In the genomic region with DNA sequence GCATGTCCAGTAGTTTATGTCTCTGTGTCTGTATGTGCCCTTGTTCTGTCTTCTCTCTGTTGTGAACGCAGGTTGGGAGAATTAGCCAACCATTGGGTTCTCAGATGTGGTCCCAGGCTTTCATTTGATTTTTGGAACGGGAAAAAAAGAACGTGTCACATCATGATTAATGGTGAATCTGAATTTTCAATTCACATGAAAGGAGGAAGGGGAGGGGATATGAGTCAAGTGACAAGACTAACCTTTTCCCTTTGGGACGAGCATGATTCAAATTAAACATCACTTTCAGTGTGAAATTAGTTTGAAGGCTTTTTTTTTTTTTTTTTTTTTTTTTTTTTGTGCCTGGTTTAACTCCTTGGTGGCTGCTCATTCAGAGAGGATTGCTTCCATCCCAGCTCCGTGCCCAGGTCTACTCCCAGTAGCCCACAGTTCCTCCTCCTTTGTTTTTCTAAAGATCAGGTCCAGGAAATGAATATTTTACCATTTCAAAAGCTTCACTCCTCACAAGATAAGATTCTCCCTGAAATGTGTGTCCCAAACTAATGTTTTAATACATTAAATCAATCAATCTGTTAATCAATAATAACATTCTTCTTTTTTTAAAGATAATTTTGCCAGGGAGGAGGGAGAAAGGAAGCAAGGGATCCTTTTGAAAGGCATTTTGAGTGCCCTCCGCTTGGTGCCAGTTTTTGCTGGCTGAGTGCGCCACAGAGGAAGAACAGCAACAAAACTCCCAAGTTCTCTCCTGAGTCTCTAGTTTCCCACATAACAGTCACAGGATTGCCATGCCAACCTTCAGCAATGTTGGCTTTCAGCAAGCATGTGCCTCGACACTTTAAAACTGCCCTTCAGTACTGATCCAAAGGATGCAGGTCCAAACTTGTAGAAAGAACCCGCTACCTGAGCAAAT, we compare ENCODE assay signal across 1 cellular context.
TF ChIP-seq lines count a peak whose summit lies in the region.

No MANE protein-coding gene starts in this region.

TF ChIP-seq in SK-N-SH treated with all-trans-retinoic acid at 6 μM for 48 hours, 23 proteins besides CTCF, POLR2A, EP300 and RAD21 (continued from another document):
- TF ChIP-seq, protein P1, sequence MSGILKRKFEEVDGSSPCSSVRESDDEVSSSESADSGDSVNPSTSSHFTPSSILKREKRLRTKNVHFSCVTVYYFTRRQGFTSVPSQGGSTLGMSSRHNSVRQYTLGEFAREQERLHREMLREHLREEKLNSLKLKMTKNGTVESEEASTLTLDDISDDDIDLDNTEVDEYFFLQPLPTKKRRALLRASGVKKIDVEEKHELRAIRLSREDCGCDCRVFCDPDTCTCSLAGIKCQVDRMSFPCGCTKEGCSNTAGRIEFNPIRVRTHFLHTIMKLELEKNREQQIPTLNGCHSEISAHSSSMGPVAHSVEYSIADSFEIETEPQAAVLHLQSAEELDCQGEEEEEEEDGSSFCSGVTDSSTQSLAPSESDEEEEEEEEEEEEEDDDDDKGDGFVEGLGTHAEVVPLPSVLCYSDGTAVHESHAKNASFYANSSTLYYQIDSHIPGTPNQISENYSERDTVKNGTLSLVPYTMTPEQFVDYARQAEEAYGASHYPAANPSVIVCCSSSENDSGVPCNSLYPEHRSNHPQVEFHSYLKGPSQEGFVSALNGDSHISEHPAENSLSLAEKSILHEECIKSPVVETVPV (CRISPR knock-in tag; IDR thresholded peaks at IDR 0.05): no peak
- no peak for TF ChIP-seq BACH2 (CRISPR knock-in tag; IDR thresholded peaks at IDR 0.05; ENCODE audit: borderline replicate concordance)
